ENCODE assay signal across 1 cellular context in the genomic region with DNA sequence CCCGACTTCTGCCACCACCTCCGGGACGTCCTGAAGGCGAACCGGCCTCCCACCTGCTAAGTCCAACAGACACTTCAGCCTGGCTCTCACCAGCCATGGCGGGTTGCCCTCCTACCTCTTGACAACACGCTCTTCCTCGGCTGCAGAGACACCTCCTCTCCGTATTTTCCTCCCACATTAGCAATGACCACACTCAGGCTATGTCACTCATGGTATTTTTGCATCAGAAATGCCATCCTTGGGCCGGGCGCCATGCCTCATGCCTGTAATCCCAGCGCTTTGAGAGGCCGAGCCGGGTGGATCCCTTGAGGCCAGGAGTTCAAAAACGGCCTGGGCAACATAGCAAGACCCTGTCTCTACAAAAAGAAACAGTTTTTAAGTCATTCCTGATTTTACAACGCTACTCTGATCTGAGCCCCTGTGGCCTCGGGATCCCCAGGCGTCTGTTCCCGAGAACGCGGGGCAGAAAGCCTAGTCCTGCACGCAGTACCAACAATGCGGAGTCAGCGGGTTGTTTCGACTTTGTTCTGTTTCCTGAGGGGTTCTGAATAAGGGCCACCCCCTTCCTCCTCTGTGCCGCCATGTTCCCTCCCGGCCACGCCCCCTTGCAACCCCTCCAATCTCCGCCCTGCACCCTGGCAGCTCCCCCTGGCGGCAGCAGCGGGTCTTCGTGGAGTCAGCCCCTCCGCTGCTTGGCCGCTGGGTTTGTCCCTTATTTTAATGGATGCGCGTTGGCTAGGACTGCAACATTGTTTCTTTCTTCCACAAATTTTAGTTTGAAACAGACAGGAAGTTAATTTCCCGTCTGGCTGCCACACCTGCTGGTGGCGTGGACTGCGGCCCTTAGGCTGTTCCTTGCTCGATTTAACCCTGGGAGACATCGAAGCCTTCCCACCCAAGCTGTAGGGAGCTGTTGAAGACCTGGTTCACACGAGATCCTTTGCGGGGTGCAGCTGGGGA.
TF ChIP-seq lines count a peak whose summit lies in the region.

No MANE protein-coding gene starts in this region.

TF ChIP-seq in HepG2, 621 proteins besides CTCF, POLR2A, EP300 and RAD21 (continued from another document and continues in another):
- no peak for TF ChIP-seq ZBTB40 (IDR thresholded peaks at IDR 0.05)
- TF ChIP-seq ZBTB40 (CRISPR knock-in tag; IDR thresholded peaks at IDR 0.05), result peak; percentile 34; the same call in 1 of the 2 replicates
- TF ChIP-seq ZNF644 (CRISPR knock-in tag; IDR thresholded peaks at IDR 0.05; ENCODE audit: low read depth), result no peak
- no peak for TF ChIP-seq TOE1 (CRISPR knock-in tag; IDR thresholded peaks at IDR 0.05)
- no peak for TF ChIP-seq ZNF251 (CRISPR knock-in tag; IDR thresholded peaks at IDR 0.05)
- peak; percentile 56 for TF ChIP-seq MED1 (CRISPR knock-in tag; IDR thresholded peaks at IDR 0.05)
- TF ChIP-seq SP140L (CRISPR knock-in tag; IDR thresholded peaks at IDR 0.05; ENCODE audit: borderline replicate concordance), result no peak
- peak in 1 of 2 experiments; percentile 90; a peak in 2 of 4 replicates for TF ChIP-seq KLF16 (CRISPR knock-in tag; IDR thresholded peaks at IDR 0.05)
- TF ChIP-seq RXRA (CRISPR knock-in tag; IDR thresholded peaks at IDR 0.05), result peak; percentile 40; the same call in 1 of the 2 replicates
- peak; percentile 21 for TF ChIP-seq HNRNPH1 (optimal IDR thresholded peaks at IDR 0.05; ENCODE audit: low read depth, low read length)
- TF ChIP-seq PTBP1 (IDR thresholded peaks at IDR 0.05; ENCODE audit: low read depth, low read length, poor library complexity, severe bottlenecking), result peak; percentile 52
- peak; percentile 48; the same call in 1 of the 2 replicates for TF ChIP-seq ZNF12 (CRISPR knock-in tag; IDR thresholded peaks at IDR 0.05)
- TF ChIP-seq SP2 (CRISPR knock-in tag; IDR thresholded peaks at IDR 0.05), result no peak
- TF ChIP-seq MAFK (conservative IDR thresholded peaks at IDR 0.05 in 1 of 2, IDR thresholded peaks at IDR 0.05 in 1 of 2; ENCODE audit: low read length in 2 of 2), result peak; percentile 44 to 72
- TF ChIP-seq NR1H2 (CRISPR knock-in tag; IDR thresholded peaks at IDR 0.05; ENCODE audit: borderline replicate concordance, low read depth), result no peak
- peak; percentile 94 for TF ChIP-seq ZNF121 (CRISPR knock-in tag; IDR thresholded peaks at IDR 0.05)
- TF ChIP-seq ZKSCAN8 (CRISPR knock-in tag; IDR thresholded peaks at IDR 0.05; ENCODE audit: borderline replicate concordance), result peak; percentile 36; the same call in 1 of the 2 replicates
- no peak for TF ChIP-seq USF2 (IDR thresholded peaks at IDR 0.05; ENCODE audit: low read depth, low read length)
- TF ChIP-seq USF2 (CRISPR knock-in tag; IDR thresholded peaks at IDR 0.05; ENCODE audit: borderline replicate concordance), result no peak
- TF ChIP-seq SMARCE1 (IDR thresholded peaks at IDR 0.05; ENCODE audit: borderline replicate concordance), result no peak
- TF ChIP-seq ZC3H4 (CRISPR knock-in tag; IDR thresholded peaks at IDR 0.05; ENCODE audit: borderline replicate concordance), result peak; percentile 51
- peak; percentile 67; the same call in 1 of the 2 replicates for TF ChIP-seq ZNF225 (CRISPR knock-in tag; IDR thresholded peaks at IDR 0.05)
- peak; percentile 43; the same call in 1 of the 2 replicates for TF ChIP-seq ZNF44 (CRISPR knock-in tag; IDR thresholded peaks at IDR 0.05)
- TF ChIP-seq ZNF446 (CRISPR knock-in tag; IDR thresholded peaks at IDR 0.05), result no peak
- TF ChIP-seq ZNF605 (CRISPR knock-in tag; IDR thresholded peaks at IDR 0.05), result peak; percentile 87
- peak; percentile 78 for TF ChIP-seq KDM3A (CRISPR knock-in tag; IDR thresholded peaks at IDR 0.05; ENCODE audit: low read depth)
- 0 out of 2 replicates have a peak, but pooled peaks have one; percentile 13 for TF ChIP-seq NFKBIZ (CRISPR knock-in tag; IDR thresholded peaks at IDR 0.05)
- TF ChIP-seq, protein P1, sequence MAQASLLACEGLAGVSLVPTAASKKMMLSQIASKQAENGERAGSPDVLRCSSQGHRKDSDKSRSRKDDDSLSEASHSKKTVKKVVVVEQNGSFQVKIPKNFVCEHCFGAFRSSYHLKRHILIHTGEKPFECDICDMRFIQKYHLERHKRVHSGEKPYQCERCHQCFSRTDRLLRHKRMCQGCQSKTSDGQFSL (CRISPR knock-in tag; IDR thresholded peaks at IDR 0.05), result peak; percentile 57
- TF ChIP-seq TGIF2 (CRISPR knock-in tag; IDR thresholded peaks at IDR 0.05), result no peak; the same call in 1 of the 2 replicates
- TF ChIP-seq GZF1 (CRISPR knock-in tag; IDR thresholded peaks at IDR 0.05), result no peak
- TF ChIP-seq ZBTB37 (CRISPR knock-in tag; IDR thresholded peaks at IDR 0.05), result no peak
- peak; percentile 99 for TF ChIP-seq KLF9 (CRISPR knock-in tag; IDR thresholded peaks at IDR 0.05; ENCODE audit: low read depth)
- no peak for TF ChIP-seq ZNF34 (CRISPR knock-in tag; IDR thresholded peaks at IDR 0.05; ENCODE audit: borderline replicate concordance)
- TF ChIP-seq ELF3 (CRISPR knock-in tag; IDR thresholded peaks at IDR 0.05), result peak; percentile 79
- peak; percentile 43; the same call in 1 of the 2 replicates for TF ChIP-seq RARA (CRISPR knock-in tag; IDR thresholded peaks at IDR 0.05)
- TF ChIP-seq TAF1 (CRISPR knock-in tag; IDR thresholded peaks at IDR 0.05), result peak; percentile 94
- TF ChIP-seq, protein P2, sequence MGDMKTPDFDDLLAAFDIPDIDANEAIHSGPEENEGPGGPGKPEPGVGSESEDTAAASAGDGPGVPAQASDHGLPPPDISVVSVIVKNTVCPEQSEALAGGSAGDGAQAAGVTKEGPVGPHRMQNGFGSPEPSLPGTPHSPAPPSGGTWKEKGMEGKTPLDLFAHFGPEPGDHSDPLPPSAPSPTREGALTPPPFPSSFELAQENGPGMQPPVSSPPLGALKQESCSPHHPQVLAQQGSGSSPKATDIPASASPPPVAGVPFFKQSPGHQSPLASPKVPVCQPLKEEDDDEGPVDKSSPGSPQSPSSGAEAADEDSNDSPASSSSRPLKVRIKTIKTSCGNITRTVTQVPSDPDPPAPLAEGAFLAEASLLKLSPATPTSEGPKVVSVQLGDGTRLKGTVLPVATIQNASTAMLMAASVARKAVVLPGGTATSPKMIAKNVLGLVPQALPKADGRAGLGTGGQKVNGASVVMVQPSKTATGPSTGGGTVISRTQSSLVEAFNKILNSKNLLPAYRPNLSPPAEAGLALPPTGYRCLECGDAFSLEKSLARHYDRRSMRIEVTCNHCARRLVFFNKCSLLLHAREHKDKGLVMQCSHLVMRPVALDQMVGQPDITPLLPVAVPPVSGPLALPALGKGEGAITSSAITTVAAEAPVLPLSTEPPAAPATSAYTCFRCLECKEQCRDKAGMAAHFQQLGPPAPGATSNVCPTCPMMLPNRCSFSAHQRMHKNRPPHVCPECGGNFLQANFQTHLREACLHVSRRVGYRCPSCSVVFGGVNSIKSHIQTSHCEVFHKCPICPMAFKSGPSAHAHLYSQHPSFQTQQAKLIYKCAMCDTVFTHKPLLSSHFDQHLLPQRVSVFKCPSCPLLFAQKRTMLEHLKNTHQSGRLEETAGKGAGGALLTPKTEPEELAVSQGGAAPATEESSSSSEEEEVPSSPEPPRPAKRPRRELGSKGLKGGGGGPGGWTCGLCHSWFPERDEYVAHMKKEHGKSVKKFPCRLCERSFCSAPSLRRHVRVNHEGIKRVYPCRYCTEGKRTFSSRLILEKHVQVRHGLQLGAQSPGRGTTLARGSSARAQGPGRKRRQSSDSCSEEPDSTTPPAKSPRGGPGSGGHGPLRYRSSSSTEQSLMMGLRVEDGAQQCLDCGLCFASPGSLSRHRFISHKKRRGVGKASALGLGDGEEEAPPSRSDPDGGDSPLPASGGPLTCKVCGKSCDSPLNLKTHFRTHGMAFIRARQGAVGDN (CRISPR knock-in tag; IDR thresholded peaks at IDR 0.05), result peak; percentile 90
- no peak for TF ChIP-seq RFX1 (IDR thresholded peaks at IDR 0.05)
- TF ChIP-seq REPIN1 (CRISPR knock-in tag; IDR thresholded peaks at IDR 0.05; ENCODE audit: borderline replicate concordance, low read depth), result no peak
- TF ChIP-seq ARID2 (CRISPR knock-in tag; IDR thresholded peaks at IDR 0.05; ENCODE audit: borderline replicate concordance), result no peak
- TF ChIP-seq, protein P3, sequence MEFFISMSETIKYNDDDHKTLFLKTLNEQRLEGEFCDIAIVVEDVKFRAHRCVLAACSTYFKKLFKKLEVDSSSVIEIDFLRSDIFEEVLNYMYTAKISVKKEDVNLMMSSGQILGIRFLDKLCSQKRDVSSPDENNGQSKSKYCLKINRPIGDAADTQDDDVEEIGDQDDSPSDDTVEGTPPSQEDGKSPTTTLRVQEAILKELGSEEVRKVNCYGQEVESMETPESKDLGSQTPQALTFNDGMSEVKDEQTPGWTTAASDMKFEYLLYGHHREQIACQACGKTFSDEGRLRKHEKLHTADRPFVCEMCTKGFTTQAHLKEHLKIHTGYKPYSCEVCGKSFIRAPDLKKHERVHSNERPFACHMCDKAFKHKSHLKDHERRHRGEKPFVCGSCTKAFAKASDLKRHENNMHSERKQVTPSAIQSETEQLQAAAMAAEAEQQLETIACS (CRISPR knock-in tag; IDR thresholded peaks at IDR 0.05), result no peak
- TF ChIP-seq ZSCAN25 (CRISPR knock-in tag; IDR thresholded peaks at IDR 0.05), result peak; percentile 71; the same call in 1 of the 2 replicates
- TF ChIP-seq ZNF670 (CRISPR knock-in tag; IDR thresholded peaks at IDR 0.05; ENCODE audit: borderline replicate concordance), result no peak
- TF ChIP-seq SOX6 (IDR thresholded peaks at IDR 0.05), result no peak
- peak; percentile 47 for TF ChIP-seq SOX6 (CRISPR knock-in tag; IDR thresholded peaks at IDR 0.05)
